Comparison of ENCODE assay signal across 8 cellular contexts in genomic region chr1:19467199-19468187, GRCh38. TPM values are rescaled to one million over a fixed set of nuclear protein-coding genes. Genes with fewer than 3 reads are reported as not detected.
DNase-seq lines count a peak whose midpoint lies in the region; ATAC-seq and TF ChIP-seq lines count a peak whose summit lies in the region.

No MANE protein-coding gene starts in this region.

- peak overlapping the region; percentile 26 for H3K27ac ChIP-seq in CD8-positive, alpha-beta memory T cell (ENCODE audit: low read depth, low read length)
- H3K27ac ChIP-seq in gastroesophageal sphincter (peak overlapping the region in 3 of 4 donors; percentile 68 to 77 (median 73)), sigmoid colon (peak overlapping the region; percentile 65 to 71 (median 69)), PC-9 (no peak overlapping the region)

- TF ChIP-seq EP300 in gastroesophageal sphincter (IDR thresholded peaks at IDR 0.05) (no peak), sigmoid colon (IDR thresholded peaks at IDR 0.05) (no peak)

- H3K27me3 ChIP-seq in CD8-positive, alpha-beta memory T cell (ENCODE audit: insufficient read depth, low read length, poor library complexity, severe bottlenecking): no peaks in the 10 kb centered on the region
- H3K27me3 ChIP-seq in gastroesophageal sphincter: no peaks in the 10 kb centered on the region
- no peaks in the 10 kb centered on the region for H3K27me3 ChIP-seq in sigmoid colon
- H3K27me3 ChIP-seq in PC-9 (ENCODE audit: insufficient read depth, low read depth): no peaks in the 10 kb centered on the region

- TF ChIP-seq POLR2A in gastroesophageal sphincter (IDR thresholded peaks at IDR 0.05) (no peak), sigmoid colon (IDR thresholded peaks at IDR 0.05) (no peak)

- H3K4me3 ChIP-seq in CD8-positive, alpha-beta memory T cell (ENCODE audit: low read length): no peak overlapping the region
- H3K4me3 ChIP-seq in gastroesophageal sphincter (no peak overlapping the region), sigmoid colon (no peak overlapping the region), PC-9 (no peak overlapping the region)

- peaks cover 92 to 99% (median 98%) of the 10 kb centered on the region in 3 donors for H3K4me1 Mint-ChIP-seq in CD8-positive, alpha-beta memory T cell
- H3K4me1 Mint-ChIP-seq in activated CD4-positive, alpha-beta memory T cell treated with anti-CD3 and anti-CD28 coated beads, Interleukin-2, amount 10 ng/mL, durations not matched to agents 7 days and 5 days: peaks cover 95% of the 10 kb centered on the region

- POLR2A ChIA-PET in CD8-positive, alpha-beta memory T cell (lab: Charles Lee): interaction anchor here (0.7 to 2.3 kb wide), 4 partner anchors 10 to 18 kb away, joined by 3 to 11 read pairs (median 6); partner anchors contain the start of gene CAPZB
- POLR2A ChIA-PET in activated CD4-positive, alpha-beta memory T cell treated with anti-CD3 and anti-CD28 coated beads, Interleukin-2, amount 10 ng/mL, durations not matched to agents 7 days and 5 days (lab: Charles Lee): interaction anchor here (1.1 to 7.5 kb wide), 4 partner anchors 9 to 216 kb away, joined by 4 to 107 read pairs (median 53); partner anchors contain the start of genes CAPZB and MRTO4
- POLR2A ChIA-PET in PC-9 (lab: Charles Lee; ENCODE audit: unreplicated experiment): no interaction called here

- H3K27me3 Mint-ChIP-seq in CD8-positive, alpha-beta memory T cell: no peaks in the 10 kb centered on the region
- H3K27me3 Mint-ChIP-seq in activated CD4-positive, alpha-beta memory T cell treated with anti-CD3 and anti-CD28 coated beads, Interleukin-2, amount 10 ng/mL, durations not matched to agents 7 days and 5 days: no peaks in the 10 kb centered on the region

- no peak for ATAC-seq in gastroesophageal sphincter
- no peak for ATAC-seq in GM21737 (IDR thresholded peaks at IDR 0.05; ENCODE audit: unreplicated experiment)

- H3K36me3 ChIP-seq in CD8-positive, alpha-beta memory T cell (ENCODE audit: insufficient read depth, low read length): peaks cover 8% of the 10 kb centered on the region
- H3K36me3 ChIP-seq in gastroesophageal sphincter: peaks cover 0 to 5% of the 10 kb centered on the region in 2 donors
- H3K36me3 ChIP-seq in sigmoid colon: no peaks in the 10 kb centered on the region
- H3K36me3 ChIP-seq in PC-9 (ENCODE audit: low read depth): no peaks in the 10 kb centered on the region

- H3K9me3 Mint-ChIP-seq in CD8-positive, alpha-beta memory T cell: no peaks in the 10 kb centered on the region
- no peaks in the 10 kb centered on the region for H3K9me3 Mint-ChIP-seq in activated CD4-positive, alpha-beta memory T cell treated with anti-CD3 and anti-CD28 coated beads, Interleukin-2, amount 10 ng/mL, durations not matched to agents 7 days and 5 days

- intact Hi-C loops in sigmoid colon (cut with DNase I) (no loop called here), PC-9 (cut with micrococcal nuclease; ENCODE audit: unreplicated experiment) (loop anchor here (2.0 kb wide), 1 partner anchor 27 kb away; no protein-coding TSS in a partner anchor)

- TF ChIP-seq CTCF in gastroesophageal sphincter (IDR thresholded peaks at IDR 0.05) (no peak), sigmoid colon (IDR thresholded peaks at IDR 0.05) (no peak), PC-9 (conservative IDR thresholded peaks at IDR 0.05) (no peak)

- 44 to 74% methylated on average over 4 to 8 of the region's 14 CpGs for WGBS in gastroesophageal sphincter (ENCODE audit: low coverage in 1 of 2), 2 donors
- 51 to 72% methylated on average over 14 of the region's 14 CpGs for WGBS in sigmoid colon, 2 donors

- peak overlapping the region; percentile 87 to 99 (median 94) for H3K27ac Mint-ChIP-seq in CD8-positive, alpha-beta memory T cell
- H3K27ac Mint-ChIP-seq in activated CD4-positive, alpha-beta memory T cell treated with anti-CD3 and anti-CD28 coated beads, Interleukin-2, amount 10 ng/mL, durations not matched to agents 7 days and 5 days: peak overlapping the region; percentile 92

- DNase-seq in CD8-positive, alpha-beta memory T cell: no peak
- no peak for DNase-seq in activated CD4-positive, alpha-beta memory T cell treated with anti-CD3 and anti-CD28 coated beads, Interleukin-2, amount 10 ng/mL, durations not matched to agents 7 days and 5 days
- DNase-seq in sigmoid colon: no peak
- no peak for DNase-seq in NK-92 (lab: John Stamatoyannopoulos, UW; ENCODE audit: unreplicated experiment)
- no peak for DNase-seq in medulla oblongata (ENCODE audit: extremely low spot score)
- DNase-seq in PC-9: no peak

- BruUV-seq in PC-9 (replicated peaks; lab: Mats Ljungman, UMichigan): no TSS peak

- peaks cover 27% of the 10 kb centered on the region for H4K20me1 ChIP-seq in PC-9 (ENCODE audit: insufficient read depth)

- no peak overlapping the region for H2AFZ ChIP-seq in PC-9

- H3K9me3 ChIP-seq in CD8-positive, alpha-beta memory T cell (ENCODE audit: low read length): no peaks in the 10 kb centered on the region
- H3K9me3 ChIP-seq in gastroesophageal sphincter: no peaks in the 10 kb centered on the region
- H3K9me3 ChIP-seq in sigmoid colon: no peaks in the 10 kb centered on the region
- no peaks in the 10 kb centered on the region for H3K9me3 ChIP-seq in PC-9 (ENCODE audit: insufficient read depth, low read depth)

- H3K79me2 ChIP-seq in PC-9 (ENCODE audit: low read depth): peaks cover 79% of the 10 kb centered on the region

- CTCF ChIA-PET in CD8-positive, alpha-beta memory T cell (lab: Charles Lee): interaction anchor here (1.0 to 11.9 kb wide), 6 partner anchors 9 to 115 kb away, joined by 3 to 93 read pairs (median 8); partner anchors contain the start of gene CAPZB
- CTCF ChIA-PET in activated CD4-positive, alpha-beta memory T cell treated with anti-CD3 and anti-CD28 coated beads, Interleukin-2, amount 10 ng/mL, durations not matched to agents 7 days and 5 days (lab: Charles Lee): interaction anchor here (0.9 to 2.9 kb wide), 6 partner anchors 10 to 115 kb away, joined by 3 to 14 read pairs (median 6); no protein-coding TSS in a partner anchor
- CTCF ChIA-PET in PC-9 (lab: Charles Lee): no interaction called here

- no peak overlapping the region for H3K4me2 ChIP-seq in PC-9

- H3F3A ChIP-seq in PC-9 (ENCODE audit: insufficient read depth, low read depth): peaks cover 8% of the 10 kb centered on the region; the same call in 1 of the 2 replicates

- H3K36me3 Mint-ChIP-seq in CD8-positive, alpha-beta memory T cell: peaks cover 0 to 47% (median 11%) of the 10 kb centered on the region in 3 donors
- peaks cover 68% of the 10 kb centered on the region for H3K36me3 Mint-ChIP-seq in activated CD4-positive, alpha-beta memory T cell treated with anti-CD3 and anti-CD28 coated beads, Interleukin-2, amount 10 ng/mL, durations not matched to agents 7 days and 5 days (ENCODE audit: low read depth)

- no peaks in the 10 kb centered on the region for H3K9me2 ChIP-seq in PC-9 (ENCODE audit: insufficient read depth)

- peaks cover 99% of the 10 kb centered on the region for H3K4me1 ChIP-seq in CD8-positive, alpha-beta memory T cell (ENCODE audit: insufficient read depth, low read length)
- peaks cover 15 to 96% (median 74%) of the 10 kb centered on the region in 3 donors for H3K4me1 ChIP-seq in gastroesophageal sphincter
- peaks cover 0 to 90% (median 86%) of the 10 kb centered on the region in 4 donors for H3K4me1 ChIP-seq in sigmoid colon
- peaks cover 16% of the 10 kb centered on the region for H3K4me1 ChIP-seq in PC-9 (replicated peaks; ENCODE audit: insufficient read depth)

- peak overlapping the region in 6 of 7 donors; percentile 36 to 88 (median 78) for H3K4me3 Mint-ChIP-seq in CD8-positive, alpha-beta memory T cell
- peak overlapping the region; percentile 59 for H3K4me3 Mint-ChIP-seq in activated CD4-positive, alpha-beta memory T cell treated with anti-CD3 and anti-CD28 coated beads, Interleukin-2, amount 10 ng/mL, durations not matched to agents 7 days and 5 days

RNA-seq across cellular contexts. Expression of gene CAPZB, which starts 17.8 kb away (rescaled TPM):
- total RNA-seq in CD8-positive, alpha-beta memory T cell: 100 to 1,000 TPM; 284 to 289 TPM
- 540 TPM for polyA plus RNA-seq in CD8-positive, alpha-beta memory T cell
- 100 to 1,000 TPM; 537 to 565 TPM for total RNA-seq in activated CD4-positive, alpha-beta memory T cell treated with anti-CD3 and anti-CD28 coated beads, Interleukin-2, amount 10 ng/mL, durations not matched to agents 7 days and 5 days
- total RNA-seq in gastroesophageal sphincter: 100 to 1,000 TPM; 160 to 288 (median 184) TPM
- total RNA-seq in sigmoid colon: 100 to 1,000 TPM; 128 to 214 (median 145) TPM
- polyA plus RNA-seq in sigmoid colon: 100 to 1,000 TPM; 372 to 454 (median 393) TPM
- 222 and 274 TPM in 2 replicates for total RNA-seq in PC-9 (2021)
